ENCODE assay signal across 12 cellular contexts in the genomic region with DNA sequence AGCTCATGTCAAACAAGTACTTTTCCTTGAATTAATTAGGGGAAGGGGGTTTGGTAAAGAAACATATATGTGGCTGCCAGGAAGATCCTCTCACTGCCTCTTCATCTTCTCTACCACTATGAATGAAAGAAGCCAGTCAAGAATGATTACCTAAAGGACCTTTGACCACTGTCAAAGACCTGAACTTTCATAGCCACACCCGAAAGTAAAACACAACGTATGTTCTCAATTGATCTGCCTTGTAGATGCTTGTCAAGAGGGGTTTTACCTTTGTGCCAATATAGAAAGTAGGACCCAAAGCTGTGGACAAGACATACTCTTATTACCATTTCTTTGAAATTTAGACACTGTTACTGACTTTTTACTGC.
DNase-seq lines count a peak whose midpoint lies in the region; ATAC-seq lines count a peak whose summit lies in the region.
"Had no signal": no experiment of that assay in that cellular context is flagged by ENCODE, and none has a peak within 500 bp of the region (broad histone marks: within the 10 kb centered on the region; RNA-seq: fewer than 3 reads in every experiment).

No MANE protein-coding gene starts in this region.

- peak; percentile 89 for ATAC-seq in GM18508 (IDR thresholded peaks at IDR 0.05; ENCODE audit: insufficient read depth, unreplicated experiment)
- ATAC-seq in GM21360 (IDR thresholded peaks at IDR 0.05; ENCODE audit: unreplicated experiment): peak; percentile 74
- peak; percentile 74 for ATAC-seq in HG03095 (IDR thresholded peaks at IDR 0.05; ENCODE audit: unreplicated experiment)
- no peak for ATAC-seq in activated naive CD8-positive, alpha-beta T cell treated with anti-CD3 and anti-CD28 coated beads, Interleukin-2, amount 10 ng/mL, durations not matched to agents 7 days and 5 days (ENCODE audit: low read depth)
- ATAC-seq: PC-3 had no signal

- no peak for DNase-seq in activated naive CD8-positive, alpha-beta T cell treated with anti-CD3 and anti-CD28 coated beads, Interleukin-2, amount 10 ng/mL, durations not matched to agents 7 days and 5 days
- DNase-seq in AML-193 (lab: John Stamatoyannopoulos, UW): no peak
- DNase-seq in iPS-NIHi7 (ENCODE audit: extremely low spot score): no peak
- DNase-seq in NCI-H1417 treated with DMSO at 0.1 percent for 48 hours (lab: John Stamatoyannopoulos, UW): no peak
- no peak for DNase-seq in effector CD4-positive, alpha-beta T cell
- DNase-seq: cerebellar nuclear complex, IMR-90, PC-3 had no signal

- H3K9me3 Mint-ChIP-seq in activated naive CD8-positive, alpha-beta T cell treated with anti-CD3 and anti-CD28 coated beads, Interleukin-2, amount 10 ng/mL, durations not matched to agents 7 days and 5 days: peaks cover 7% of the 10 kb centered on the region
- H3K9me3 Mint-ChIP-seq: nephron had no signal

- H3K27ac Mint-ChIP-seq in activated naive CD8-positive, alpha-beta T cell treated with anti-CD3 and anti-CD28 coated beads, Interleukin-2, amount 10 ng/mL, durations not matched to agents 7 days and 5 days: peak overlapping the region; percentile 85
- H3K27ac Mint-ChIP-seq: nephron had no signal

- POLR2A ChIA-PET in activated naive CD8-positive, alpha-beta T cell treated with anti-CD3 and anti-CD28 coated beads, Interleukin-2, amount 10 ng/mL, durations not matched to agents 7 days and 5 days (lab: Charles Lee): interaction anchor here (1.5 to 2.0 kb wide), 2 partner anchors 28 to 72 kb away, joined by 3 to 8 read pairs; a partner anchor contains a TSS

- H3K27me3 Mint-ChIP-seq in activated naive CD8-positive, alpha-beta T cell treated with anti-CD3 and anti-CD28 coated beads, Interleukin-2, amount 10 ng/mL, durations not matched to agents 7 days and 5 days: no peaks in the 10 kb centered on the region

- peak overlapping the region; percentile 53 for H3K4me3 Mint-ChIP-seq in activated naive CD8-positive, alpha-beta T cell treated with anti-CD3 and anti-CD28 coated beads, Interleukin-2, amount 10 ng/mL, durations not matched to agents 7 days and 5 days
- H3K4me3 Mint-ChIP-seq: nephron had no signal

- H3K36me3 Mint-ChIP-seq in activated naive CD8-positive, alpha-beta T cell treated with anti-CD3 and anti-CD28 coated beads, Interleukin-2, amount 10 ng/mL, durations not matched to agents 7 days and 5 days: peaks cover 30% of the 10 kb centered on the region

- H3K4me1 Mint-ChIP-seq in activated naive CD8-positive, alpha-beta T cell treated with anti-CD3 and anti-CD28 coated beads, Interleukin-2, amount 10 ng/mL, durations not matched to agents 7 days and 5 days: peaks cover 44% of the 10 kb centered on the region
